In the genomic region with DNA sequence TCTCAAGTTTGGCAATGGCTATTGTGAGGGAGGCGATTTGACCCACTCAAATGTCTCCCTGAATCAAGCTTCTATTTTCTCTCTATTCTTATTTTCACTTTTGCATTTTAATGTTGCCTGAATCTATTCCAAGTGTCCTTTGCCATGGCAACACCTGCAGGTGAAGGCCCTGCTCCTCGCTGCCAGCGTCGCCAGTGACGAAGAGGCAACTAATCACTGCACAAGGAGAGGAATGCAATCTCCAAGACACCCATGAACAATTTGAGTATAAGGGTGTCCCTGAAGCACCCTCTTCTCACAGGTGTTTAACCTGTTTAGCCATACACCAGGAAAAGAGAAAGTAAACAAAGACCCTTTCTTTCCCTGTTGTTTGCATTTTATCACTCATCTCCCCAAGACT, we compare ENCODE assay signal across 22 cellular contexts.
A peak's percentile ranks its signal among the peaks of the same experiment; 100 is the strongest.
DNase-seq lines count a peak whose midpoint lies in the region; ATAC-seq and TF ChIP-seq lines count a peak whose summit lies in the region.
"Had no signal": no experiment of that assay in that cellular context is flagged by ENCODE, and none has a peak within 500 bp of the region (broad histone marks: within the 10 kb centered on the region; RNA-seq: fewer than 3 reads in every experiment).

No MANE protein-coding gene starts in this region.

- H3K9me3 Mint-ChIP-seq in CD14-positive monocyte = no peaks in the 10 kb centered on the region
- H3K9me3 Mint-ChIP-seq: activated CD8-positive, alpha-beta T cell treated with anti-CD3 and anti-CD28 coated beads for 36 hours; activated naive CD4-positive, alpha-beta T cell treated with anti-CD3 and anti-CD28 coated beads, Interleukin-2, amount 50 U/mL, for 24 hours; brain; naive B cell; T-helper 2 cell treated with Interferon-gamma antibody and Interleukin-4, amounts not matched to agents 5 μg/mL and 100 μg/mL, for 36 hours had no signal

- H3K36me3 ChIP-seq in BLaER1 (no peaks in the 10 kb centered on the region), HEK293 (ENCODE audit: control insufficient read depth in 2 of 2, insufficient read depth in 1 of 2, low read length in 2 of 2) (no peaks in the 10 kb centered on the region), hepatocyte (replicated peaks; ENCODE audit: insufficient read depth, low read depth) (no peaks in the 10 kb centered on the region)
- H3K36me3 ChIP-seq: colonic mucosa, pancreas, right lobe of liver had no signal

- 95% methylated on average over 5 of the region's 5 CpGs for WGBS in hepatocyte (ENCODE audit: low lambda C conversion rate, missing lambda C conversion rate)

- H3K4me1 ChIP-seq in BLaER1 (peaks cover 21% of the 10 kb centered on the region), HEK293 (ENCODE audit: control insufficient read depth, insufficient read depth, low read length) (peaks cover 10% of the 10 kb centered on the region), hepatocyte (ENCODE audit: insufficient read depth) (peaks cover 17% of the 10 kb centered on the region)
- H3K4me1 ChIP-seq: colonic mucosa, right lobe of liver had no signal

- H3K27me3 ChIP-seq in BLaER1 = no peaks in the 10 kb centered on the region
- H3K27me3 ChIP-seq in hepatocyte = no peaks in the 10 kb centered on the region
- H3K27me3 ChIP-seq: colonic mucosa, pancreas, right lobe of liver had no signal

- H3K9ac ChIP-seq in BLaER1 = no peak overlapping the region

- H3K4me1 Mint-ChIP-seq in CD14-positive monocyte = peaks cover 3% of the 10 kb centered on the region
- H3K4me1 Mint-ChIP-seq: activated naive CD4-positive, alpha-beta T cell treated with anti-CD3 and anti-CD28 coated beads, Interleukin-2, amount 50 U/mL, for 24 hours had no signal

- POLR2A ChIA-PET in HEK293 (lab: Yijun Ruan, JAX) = no interaction called here

- H3K4me3 ChIP-seq in BLaER1 (no peak overlapping the region), HEK293 (ENCODE audit: low read depth, low read length) (no peak overlapping the region), hepatocyte (no peak overlapping the region)
- H3K4me3 ChIP-seq: colonic mucosa, pancreas, right lobe of liver had no signal

- H3K9me3 ChIP-seq in BLaER1 = no peaks in the 10 kb centered on the region
- no peaks in the 10 kb centered on the region for H3K9me3 ChIP-seq in HEK293 (ENCODE audit: control insufficient read depth, insufficient read depth, low read depth, low read length)
- no peaks in the 10 kb centered on the region for H3K9me3 ChIP-seq in hepatocyte (ENCODE audit: low read depth)
- H3K9me3 ChIP-seq: colonic mucosa, pancreas, right lobe of liver had no signal

- intact Hi-C loops in CD14-positive monocyte (cut with micrococcal nuclease) = no loop called here

- no peak for ATAC-seq in GM21529 (IDR thresholded peaks at IDR 0.05; ENCODE audit: unreplicated experiment)
- ATAC-seq: activated CD8-positive, alpha-beta T cell treated with anti-CD3 and anti-CD28 coated beads for 36 hours; pancreas; stimulated activated naive CD8-positive, alpha-beta T cell treated with anti-CD3 and anti-CD28 coated beads, Interleukin-15, Interleukin-2, amounts not matched to agents 100 U/mL and 50 U/mL, for 24 hours had no signal

- CTCF ChIA-PET in HEK293 (lab: Yijun Ruan, JAX) = no interaction called here

- TF ChIP-seq CTCF in HEK293 (tag by site-specific recombination; IDR thresholded peaks at IDR 0.05) = no peak
- no peak for TF ChIP-seq CTCF in hepatocyte (IDR thresholded peaks at IDR 0.05; ENCODE audit: poor library complexity)
- TF ChIP-seq CTCF in CD14-positive monocyte (IDR thresholded peaks at IDR 0.05) = no peak

- no peaks in the 10 kb centered on the region for H3K27me3 Mint-ChIP-seq in CD14-positive monocyte (ENCODE audit: low read depth in 3 of 3)
- H3K27me3 Mint-ChIP-seq: activated CD8-positive, alpha-beta T cell treated with anti-CD3 and anti-CD28 coated beads for 36 hours; activated naive CD4-positive, alpha-beta T cell treated with anti-CD3 and anti-CD28 coated beads, Interleukin-2, amount 50 U/mL, for 24 hours; brain; naive B cell had no signal

- H2AFZ ChIP-seq in hepatocyte = no peak overlapping the region

- H3K9me2 ChIP-seq in hepatocyte (replicated peaks; ENCODE audit: insufficient read depth) = no peaks in the 10 kb centered on the region

- no peaks in the 10 kb centered on the region for H3K36me3 Mint-ChIP-seq in CD14-positive monocyte
- H3K36me3 Mint-ChIP-seq: activated naive CD4-positive, alpha-beta T cell treated with anti-CD3 and anti-CD28 coated beads, Interleukin-2, amount 50 U/mL, for 24 hours; brain; naive B cell had no signal

- no peaks in the 10 kb centered on the region for H4K20me1 ChIP-seq in BLaER1
- no peaks in the 10 kb centered on the region for H4K20me1 ChIP-seq in hepatocyte (ENCODE audit: insufficient read depth, poor library complexity, severe bottlenecking)

- H3K4me2 ChIP-seq in BLaER1 (peak overlapping the region; percentile 49), hepatocyte (no peak overlapping the region)

- H3K79me2 ChIP-seq in hepatocyte = no peaks in the 10 kb centered on the region

- H3K4me3 Mint-ChIP-seq in CD14-positive monocyte = no peak overlapping the region
- H3K4me3 Mint-ChIP-seq: activated CD8-positive, alpha-beta T cell treated with anti-CD3 and anti-CD28 coated beads for 36 hours; activated naive CD4-positive, alpha-beta T cell treated with anti-CD3 and anti-CD28 coated beads, Interleukin-2, amount 50 U/mL, for 24 hours; brain; naive B cell; T-helper 2 cell treated with Interferon-gamma antibody and Interleukin-4, amounts not matched to agents 5 μg/mL and 100 μg/mL, for 36 hours had no signal

- peak overlapping the region in 1 of 7 donors; percentile 84 for H3K27ac Mint-ChIP-seq in CD14-positive monocyte
- H3K27ac Mint-ChIP-seq: activated CD8-positive, alpha-beta T cell treated with anti-CD3 and anti-CD28 coated beads for 36 hours; activated naive CD4-positive, alpha-beta T cell treated with anti-CD3 and anti-CD28 coated beads, Interleukin-2, amount 50 U/mL, for 24 hours; brain; naive B cell; T-helper 2 cell treated with Interferon-gamma antibody and Interleukin-4, amounts not matched to agents 5 μg/mL and 100 μg/mL, for 36 hours had no signal

- H3K27ac ChIP-seq in BLaER1 = no peak overlapping the region
- no peak overlapping the region for H3K27ac ChIP-seq in HEK293 (ENCODE audit: extremely low read depth, low read depth, low read length)
- peak overlapping the region; percentile 89 for H3K27ac ChIP-seq in hepatocyte
- H3K27ac ChIP-seq: colonic mucosa, pancreas, right lobe of liver had no signal

- DNase-seq in NCI-H345 treated with DMSO at 0.1 percent for 48 hours (lab: John Stamatoyannopoulos, UW; ENCODE audit: unreplicated experiment) = peak; percentile 38
- DNase-seq in hepatocyte (ENCODE audit: low spot score) = no peak
- no peak for DNase-seq in CD14-positive monocyte (ENCODE audit: low spot score)
- no peak for DNase-seq in OCI-M1 (lab: John Stamatoyannopoulos, UW)
- DNase-seq in stimulated activated CD4-positive, alpha-beta T cell treated with anti-CD3 and anti-CD28 coated beads, Interleukin-4, amount 100 ng/mL, for 1 hour = no peak
- DNase-seq: activated CD4-positive, CD25-positive, alpha-beta regulatory T cell; activated CD8-positive, alpha-beta T cell treated with anti-CD3 and anti-CD28 coated beads for 36 hours; activated T-cell treated with anti-CD3 and anti-CD28 coated beads, Interleukin-2, amount 50 U/mL, for 48 hours; Calu3; colonic mucosa; islet precursor cell; mammary epithelial cell; naive B cell; right lobe of liver; stimulated activated naive CD8-positive, alpha-beta T cell treated with anti-CD3 and anti-CD28 coated beads, Interleukin-15, Interleukin-2, amounts not matched to agents 100 U/mL and 50 U/mL, for 24 hours had no signal

TF ChIP-seq in HEK293, 187 proteins besides CTCF, POLR2A, EP300 and RAD21:
- TF ChIP-seq SCRT1 (tag by site-specific recombination; IDR thresholded peaks at IDR 0.05; ENCODE audit: borderline replicate concordance) (0 out of 2 replicates have a peak, but pooled peaks have one; percentile 12), ZNF561 (tag by site-specific recombination; IDR thresholded peaks at IDR 0.05; ENCODE audit: borderline replicate concordance) (no peak), BCL11B (tag by site-specific recombination; IDR thresholded peaks at IDR 0.05; ENCODE audit: low read depth) (no peak)
